ENCODE assay signal across 20 cellular contexts in genomic region chr3:143328459-143328858, GRCh38.
DNase-seq lines count a peak whose midpoint lies in the region; ATAC-seq and TF ChIP-seq lines count a peak whose summit lies in the region.
"Had no signal": no experiment of that assay in that cellular context is flagged by ENCODE, and none has a peak within 500 bp of the region (broad histone marks: within the 10 kb centered on the region; RNA-seq: fewer than 3 reads in every experiment).

No MANE protein-coding gene starts in this region.

- H3K27me3 ChIP-seq in breast epithelium (no peaks in the 10 kb centered on the region), WERI-Rb-1 (ENCODE audit: insufficient read depth, low read depth, severe bottlenecking) (no peaks in the 10 kb centered on the region), stomach (no peaks in the 10 kb centered on the region)
- H3K27me3 ChIP-seq: hepatocyte, uterus had no signal

- no peaks in the 10 kb centered on the region for H3K36me3 ChIP-seq in breast epithelium
- H3K36me3 ChIP-seq in WERI-Rb-1, result no peaks in the 10 kb centered on the region
- no peaks in the 10 kb centered on the region for H3K36me3 ChIP-seq in stomach
- H3K36me3 ChIP-seq: uterus had no signal

- no peaks in the 10 kb centered on the region for H3K9me3 Mint-ChIP-seq in MCF 10A (ENCODE audit: unreplicated experiment)
- H3K9me3 Mint-ChIP-seq: activated naive CD4-positive, alpha-beta T cell treated with anti-CD3 and anti-CD28 coated beads, Interleukin-2, amount 50 U/mL, for 72 hours; activated T-helper 1 cell treated with anti-CD3 and anti-CD28 coated beads, Interleukin-12 subunit alpha, Interleukin-12 subunit beta, Interleukin-2, Interleukin-4 antibody, amounts not matched to agents 30 ng/mL and 10 ng/mL and 1 ng/mL, durations not matched to agents 14 hours and 24 hours and 36 hours had no signal

- H3K4me3 ChIP-seq in breast epithelium (no peak overlapping the region), WERI-Rb-1 (ENCODE audit: low read depth, low read length) (no peak overlapping the region), fibroblast of pulmonary artery (replicated peaks; ENCODE audit: low read depth, low read length) (no peak overlapping the region), stomach (no peak overlapping the region)
- H3K4me3 ChIP-seq: hepatocyte, uterus had no signal

- POLR2A ChIA-PET in MCF 10A (lab: Yijun Ruan, JAX), result no interaction called here

- no peak for TF ChIP-seq EP300 in stomach (IDR thresholded peaks at IDR 0.05)

- CTCF ChIA-PET in MCF 10A (lab: Yijun Ruan, JAX), result interaction anchor here (0.6 to 0.8 kb wide), 3 partner anchors 51 to 955 kb away, joined by 3 to 4 read pairs (median 3); no protein-coding TSS in a partner anchor

- TF ChIP-seq CTCF in MCF 10A (IDR thresholded peaks at IDR 0.05; ENCODE audit: unreplicated experiment), result peak; percentile 16
- no peak for TF ChIP-seq CTCF in breast epithelium (IDR thresholded peaks at IDR 0.05)
- 0 out of 2 replicates have a peak, but pooled peaks have one; percentile 21 for TF ChIP-seq CTCF in WERI-Rb-1 (IDR thresholded peaks at IDR 0.05; ENCODE audit: low read depth, low read length)
- TF ChIP-seq CTCF in fibroblast of pulmonary artery (IDR thresholded peaks at IDR 0.05; ENCODE audit: low read length, missing control alignments), result peak; percentile 6
- TF ChIP-seq CTCF in stomach (IDR thresholded peaks at IDR 0.05), result no peak

- DNase-seq in MCF 10A (ENCODE audit: unreplicated experiment) (no peak), breast epithelium (ENCODE audit: low spot score in 2 of 2) (no peak), WERI-Rb-1 (no peak), fibroblast of pulmonary artery (ENCODE audit: low read depth) (no peak), hippocampal formation (lab: John Stamatoyannopoulos, UW) (no peak), NCI-H2029 treated with DMSO at 0.1 percent for 48 hours (lab: John Stamatoyannopoulos, UW) (no peak), stomach (no peak)
- DNase-seq: cortex of kidney; GDM1; Karpas-422; NCI-H1105; NCI-H2107; nucleus accumbens; stimulated activated CD4-positive, alpha-beta T cell treated with anti-CD3 and anti-CD28 coated beads, Interleukin-15, amount 100 ng/mL, for 24 hours; uterus had no signal

- no peak overlapping the region for H3K4me3 Mint-ChIP-seq in MCF 10A (ENCODE audit: unreplicated experiment)
- H3K4me3 Mint-ChIP-seq: activated T-helper 1 cell treated with anti-CD3 and anti-CD28 coated beads, Interleukin-12 subunit alpha, Interleukin-12 subunit beta, Interleukin-2, Interleukin-4 antibody, amounts not matched to agents 30 ng/mL and 10 ng/mL and 1 ng/mL, durations not matched to agents 14 hours and 24 hours and 36 hours had no signal

- H3K4me1 ChIP-seq in breast epithelium (no peaks in the 10 kb centered on the region), stomach (peaks cover 0 to 18% (median 7%) of the 10 kb centered on the region in 4 donors)
- H3K4me1 ChIP-seq: uterus had no signal

- H3K36me3 Mint-ChIP-seq in MCF 10A (ENCODE audit: insufficient read depth, unreplicated experiment), result no peaks in the 10 kb centered on the region
- H3K36me3 Mint-ChIP-seq: activated naive CD4-positive, alpha-beta T cell treated with anti-CD3 and anti-CD28 coated beads, Interleukin-2, amount 50 U/mL, for 72 hours had no signal

- 83 to 96% (median 91%) methylated on average over 5 of the region's 5 CpGs for WGBS in stomach, 5 donors

- no peak for ATAC-seq in HG03159 (IDR thresholded peaks at IDR 0.05; ENCODE audit: unreplicated experiment)
- ATAC-seq: activated naive CD4-positive, alpha-beta T cell treated with anti-CD3 and anti-CD28 coated beads, Interleukin-2, amount 50 U/mL, for 72 hours; sciatic nerve had no signal

- BruUV-seq in MCF 10A (replicated peaks; lab: Mats Ljungman, UMichigan), result no TSS peak

- H3K4me1 Mint-ChIP-seq in MCF 10A (ENCODE audit: insufficient read depth, unreplicated experiment), result peaks cover 6% of the 10 kb centered on the region

- intact Hi-C loops in MCF 10A (cut with micrococcal nuclease) (loop anchor here (2.0 kb wide), 1 partner anchor 194 kb away; no protein-coding TSS in a partner anchor), breast epithelium (cut with DNase I; ENCODE audit: low total_unique reads) (no loop called here), stomach (cut with DNase I; ENCODE audit: low total_unique reads) (no loop called here)

- no peak overlapping the region for H3K27ac ChIP-seq in breast epithelium
- H3K27ac ChIP-seq in WERI-Rb-1, result no peak overlapping the region
- no peak overlapping the region for H3K27ac ChIP-seq in stomach
- H3K27ac ChIP-seq: hepatocyte, uterus had no signal

- no peaks in the 10 kb centered on the region for H3K9me3 ChIP-seq in breast epithelium
- H3K9me3 ChIP-seq in WERI-Rb-1 (ENCODE audit: severe bottlenecking), result no peaks in the 10 kb centered on the region
- H3K9me3 ChIP-seq in stomach, result no peaks in the 10 kb centered on the region
- H3K9me3 ChIP-seq: uterus had no signal

- no peaks in the 10 kb centered on the region for H3K27me3 Mint-ChIP-seq in MCF 10A (ENCODE audit: insufficient read depth, unreplicated experiment)

- H3K27ac Mint-ChIP-seq in MCF 10A (ENCODE audit: low read depth, unreplicated experiment), result no peak overlapping the region
- H3K27ac Mint-ChIP-seq: activated naive CD4-positive, alpha-beta T cell treated with anti-CD3 and anti-CD28 coated beads, Interleukin-2, amount 50 U/mL, for 72 hours; activated T-helper 1 cell treated with anti-CD3 and anti-CD28 coated beads, Interleukin-12 subunit alpha, Interleukin-12 subunit beta, Interleukin-2, Interleukin-4 antibody, amounts not matched to agents 30 ng/mL and 10 ng/mL and 1 ng/mL, durations not matched to agents 14 hours and 24 hours and 36 hours had no signal

- TF ChIP-seq POLR2A in breast epithelium (IDR thresholded peaks at IDR 0.05) (no peak), stomach (IDR thresholded peaks at IDR 0.05) (no peak)

Comparison
In these comparisons a context has a peak if more than half of its experiments do, and no peak if none do; other contexts are left out.
1. CTCF ChIP-seq: peak in MCF 10A (single experiment), WERI-Rb-1 (single experiment) and fibroblast of pulmonary artery (single experiment); none in breast epithelium (0 of 3) and stomach (0 of 7).